21 cellular contexts compared by ENCODE assay signal in genomic region chr10:21281765-21282484, GRCh38.
DNase-seq lines count a peak whose midpoint lies in the region; ATAC-seq, FAIRE-seq and TF ChIP-seq lines count a peak whose summit lies in the region.
"Had no signal": no experiment of that assay in that cellular context is flagged by ENCODE, and none has a peak within 500 bp of the region (broad histone marks: within the 10 kb centered on the region; RNA-seq: fewer than 3 reads in every experiment).

No MANE protein-coding gene starts in this region.

- no peaks in the 10 kb centered on the region for H3K23me2 ChIP-seq in H1 (ENCODE audit: low read depth, low read length)

- dilution Hi-C loops in IMR-90 (cut with HindIII; ENCODE audit: low sequenced_read_pairs, unreplicated experiment) = no loop called here

- peak; percentile 99 for FAIRE-seq in H1 (lab: Jason Lieb, UNC)
- FAIRE-seq: A204.1, keratinocyte had no signal

- H2BK20ac ChIP-seq in IMR-90 (ENCODE audit: low read depth, low read length) (no peak overlapping the region), H1 (ENCODE audit: low read length) (peak overlapping the region; percentile 91)

- no peak overlapping the region for H2AFZ ChIP-seq in IMR-90 (replicated peaks; ENCODE audit: low read length, poor library complexity)
- H2AFZ ChIP-seq in H1 (ENCODE audit: low read length) = no peak overlapping the region

- H3K36me3 ChIP-seq in IMR-90 (ENCODE audit: control insufficient read depth, insufficient read depth, low read length) (no peaks in the 10 kb centered on the region), H1 (ENCODE audit: control insufficient read depth in 2 of 4, insufficient read depth in 4 of 4, low read length in 3 of 4) (no peaks in the 10 kb centered on the region), mesodermal cell (ENCODE audit: control insufficient read depth, insufficient read depth, low read length) (no peaks in the 10 kb centered on the region), ovary (no peaks in the 10 kb centered on the region)
- H3K36me3 ChIP-seq: lower lobe of right lung, upper lobe of left lung had no signal

- H3K27me3 ChIP-seq in IMR-90 (ENCODE audit: control insufficient read depth, insufficient read depth, low read length) = no peaks in the 10 kb centered on the region
- no peaks in the 10 kb centered on the region for H3K27me3 ChIP-seq in H1 (replicated peaks in 1 of 4; ENCODE audit: control insufficient read depth in 3 of 4, extremely low read depth in 1 of 4, insufficient read depth in 3 of 4, low read length in 3 of 4)
- H3K27me3 ChIP-seq in ovary = no peaks in the 10 kb centered on the region
- H3K27me3 ChIP-seq: upper lobe of left lung had no signal

- ATAC-seq in IMR-90 (ENCODE audit: low read depth) = no peak
- no peak for ATAC-seq in GM18858 (IDR thresholded peaks at IDR 0.05; ENCODE audit: unreplicated experiment)
- ATAC-seq: lower lobe of right lung, right cardiac atrium had no signal

- no peaks in the 10 kb centered on the region for H3K79me1 ChIP-seq in IMR-90 (ENCODE audit: low read depth in 1 of 2, low read length in 2 of 2)
- no peaks in the 10 kb centered on the region; the same call in 1 of the 2 replicates for H3K79me1 ChIP-seq in H1 (ENCODE audit: low read depth, low read length)

- BruUV-seq in IMR-90 (replicated peaks; lab: Mats Ljungman, UMichigan) = no TSS peak

- CTCF ChIA-PET in IMR-90 (lab: Yijun Ruan, JAX) = interaction anchor here (0.6 kb wide), 1 partner anchor 210 kb away, joined by 4 read pairs; no protein-coding TSS in a partner anchor
- CTCF ChIA-PET in H1 (lab: Charles Lee; ENCODE audit: partially characterized antibody) = interaction anchor here (0.6 to 5.2 kb wide), 5 partner anchors 10 to 216 kb away, joined by 3 to 46 read pairs (median 4); no protein-coding TSS in a partner anchor

- POLR2A ChIA-PET in IMR-90 (lab: Charles Lee; ENCODE audit: unreplicated experiment) = no interaction called here
- POLR2A ChIA-PET in H1 (lab: Charles Lee; ENCODE audit: partially characterized antibody) = interaction anchor here (0.7 to 2.8 kb wide), 15 partner anchors 11 to 267 kb away, joined by 3 to 25 read pairs (median 4); partner anchors contain the start of gene SKIDA1

- in situ Hi-C loops in Caki2 (cut with HindIII; ENCODE audit: low pct_unique_long_range_greater_than_20kb, low sequenced_read_pairs) (no loop called here), IMR-90 (cut with MboI; ENCODE audit: low sequenced_read_pairs) (loop anchor here (5.0 to 10.0 kb wide), 2 partner anchors 205 to 663 kb away; no protein-coding TSS in a partner anchor)

- H3K27ac ChIP-seq in IMR-90 (ENCODE audit: insufficient read depth, low read length) (no peak overlapping the region), H1 (ENCODE audit: low read depth, low read length) (peak overlapping the region; percentile 90), mesodermal cell (ENCODE audit: low read depth, low read length, severe bottlenecking) (peak overlapping the region; percentile 7), ovary (no peak overlapping the region)
- H3K27ac ChIP-seq: lower lobe of right lung, upper lobe of left lung had no signal

- H4K5ac ChIP-seq in IMR-90 (ENCODE audit: low read depth, low read length) (no peak overlapping the region), H1 (ENCODE audit: insufficient read length, low read depth, low read length) (peak overlapping the region; percentile 92)

- no peak overlapping the region for H2BK120ac ChIP-seq in IMR-90 (ENCODE audit: low read depth, low read length)
- peak overlapping the region; percentile 93 for H2BK120ac ChIP-seq in H1 (replicated peaks; ENCODE audit: low read depth, low read length)

- H3K23ac ChIP-seq in IMR-90 (ENCODE audit: low read depth, low read length) (no peak overlapping the region), H1 (ENCODE audit: insufficient read length) (no peak overlapping the region)

- no peak overlapping the region for H3K4ac ChIP-seq in IMR-90 (ENCODE audit: low read depth, low read length)
- H3K4ac ChIP-seq in H1 (replicated peaks; ENCODE audit: insufficient read length, low read depth, low read length) = peak overlapping the region; percentile 54

- H3K9ac ChIP-seq in IMR-90 (ENCODE audit: low read depth, low read length) (no peak overlapping the region), H1 (replicated peaks in 1 of 4; ENCODE audit: extremely low read depth in 1 of 4, low read depth in 3 of 4, low read length in 3 of 4) (peak overlapping the region in 3 of 4 experiments; percentile 51 to 56 (median 55); a peak in 5 of 7 replicates)

- H3K9me1 ChIP-seq in IMR-90 (ENCODE audit: insufficient read depth, low read length) = no peaks in the 10 kb centered on the region

- H3K18ac ChIP-seq in IMR-90 (ENCODE audit: low read depth, low read length) = no peak overlapping the region
- H3K18ac ChIP-seq in H1 (ENCODE audit: extremely low read depth, low read length) = peak overlapping the region; percentile 96

- H3K4me2 ChIP-seq in IMR-90 (ENCODE audit: low read depth, low read length) = no peak overlapping the region
- peak overlapping the region; percentile 57 to 78 for H3K4me2 ChIP-seq in H1 (ENCODE audit: insufficient read depth in 1 of 2, low read depth in 2 of 2, low read length in 2 of 2)

- TF ChIP-seq EP300 in H1 (IDR thresholded peaks at IDR 0.05; ENCODE audit: borderline replicate concordance in 1 of 2, low read depth in 2 of 2, low read length in 2 of 2) (peak in 1 of 2 experiments; percentile 97; a peak in 1 of 3 replicates), ovary (IDR thresholded peaks at IDR 0.05) (no peak)

- H2AK5ac ChIP-seq in IMR-90 (ENCODE audit: low read depth, low read length) (no peak overlapping the region), H1 (ENCODE audit: low read depth, low read length) (peak overlapping the region; percentile 99)

- H3K9me3 ChIP-seq in IMR-90 (ENCODE audit: control insufficient read depth, insufficient read depth, low read length) (no peaks in the 10 kb centered on the region), H1 (ENCODE audit: insufficient read depth in 2 of 2, low read depth in 1 of 2, low read length in 1 of 2) (no peaks in the 10 kb centered on the region), mesodermal cell (ENCODE audit: control insufficient read depth, low read length) (no peaks in the 10 kb centered on the region), ovary (no peaks in the 10 kb centered on the region)
- H3K9me3 ChIP-seq: lower lobe of right lung, upper lobe of left lung had no signal

- H3K4me3 ChIP-seq in IMR-90 (ENCODE audit: insufficient read depth, low read depth, low read length) (no peak overlapping the region), H1 (ENCODE audit: extremely low read depth in 1 of 4, insufficient read depth in 2 of 4, low read depth in 3 of 4, low read length in 4 of 4) (peak overlapping the region in 2 of 4 experiments; percentile 7 to 37; a peak in 2 of 8 replicates), mesodermal cell (ENCODE audit: extremely low read depth, insufficient read depth, low read length, poor library complexity, severe bottlenecking) (no peak overlapping the region), ovary (no peak overlapping the region)
- H3K4me3 ChIP-seq: lower lobe of right lung, upper lobe of left lung had no signal

- H4K8ac ChIP-seq in IMR-90 (ENCODE audit: low read depth in 2 of 2, low read length in 2 of 2) (no peak overlapping the region), H1 (ENCODE audit: extremely low read depth, insufficient read depth, low read length) (no peak overlapping the region)

- H3K4me1 ChIP-seq in IMR-90 (ENCODE audit: control insufficient read depth, insufficient read depth, low read length) (peaks cover 4% of the 10 kb centered on the region; the same call in 1 of the 2 replicates), H1 (replicated peaks in 1 of 4; ENCODE audit: control insufficient read depth in 3 of 4, insufficient read depth in 4 of 4, low read length in 3 of 4) (peaks cover 8 to 40% (median 32%) of the 10 kb centered on the region in 4 experiments; a peak in 6 of 7 replicates), mesodermal cell (ENCODE audit: control insufficient read depth, insufficient read depth, low read length, poor library complexity, severe bottlenecking) (peaks cover 38% of the 10 kb centered on the region), ovary (ENCODE audit: insufficient read depth) (peaks cover 4% of the 10 kb centered on the region)
- H3K4me1 ChIP-seq: lower lobe of right lung had no signal

- H2AK9ac ChIP-seq in IMR-90 (replicated peaks; ENCODE audit: low read depth, low read length, poor library complexity) = no peak overlapping the region

- no peak overlapping the region for H3K56ac ChIP-seq in IMR-90 (ENCODE audit: extremely low read depth, insufficient read depth, low read length)
- peak overlapping the region; percentile 7 for H3K56ac ChIP-seq in H1 (replicated peaks; ENCODE audit: insufficient read length, low read depth, low read length)

- H4K20me1 ChIP-seq in IMR-90 (ENCODE audit: insufficient read depth, low read length) (no peaks in the 10 kb centered on the region), H1 (replicated peaks in 1 of 2; ENCODE audit: control insufficient read depth in 1 of 2, insufficient read depth in 2 of 2, low read length in 2 of 2) (no peaks in the 10 kb centered on the region)

- DNase-seq in Caki2 (ENCODE audit: low read depth) (peak; percentile 71), IMR-90 (no peak), H1 (ENCODE audit: low read depth in 1 of 2, low spot score in 2 of 2) (peak; percentile 63 to 88), NCI-H226 (no peak), ovary (no peak)
- DNase-seq in effector CD4-positive, alpha-beta T cell = no peak
- DNase-seq: activated T-cell treated with anti-CD3 and anti-CD28 coated beads, Interleukin-2, amount 50 U/mL, for 1 hour; dermis blood vessel endothelial cell; DND-41; GOT3; Karpas-422; lower lobe of right lung; NCI-H187 treated with DMSO at 0.1 percent for 48 hours; right cardiac atrium; SHP77; stimulated activated CD8-positive, alpha-beta memory T cell treated with anti-CD3 and anti-CD28 coated beads, Interleukin-4, amount 100 ng/mL, for 48 hours; upper lobe of left lung had no signal

- peaks cover 0 to 9% of the 10 kb centered on the region in 2 experiments; a peak in 2 of 4 replicates for H3K79me2 ChIP-seq in H1 (ENCODE audit: control insufficient read depth in 1 of 2, insufficient read depth in 2 of 2, low read length in 2 of 2)

- H2BK12ac ChIP-seq in H1 (ENCODE audit: low read depth, low read length) = peak overlapping the region; percentile 94

- peak overlapping the region; percentile 5; the same call in 1 of the 2 replicates for H4K91ac ChIP-seq in IMR-90 (ENCODE audit: insufficient read depth, low read depth, low read length)
- H4K91ac ChIP-seq in H1 (replicated peaks; ENCODE audit: insufficient read length, low read length) = peak overlapping the region; percentile 96

- no peak for TF ChIP-seq POLR2A in IMR-90 (IDR thresholded peaks at IDR 0.05; ENCODE audit: low read depth, low read length)
- TF ChIP-seq POLR2A in H1 (IDR thresholded peaks at IDR 0.05; ENCODE audit: control extremely low read depth in 1 of 2, low read depth in 2 of 2, low read length in 2 of 2) = peak in 1 of 2 experiments; percentile 28; a peak in 1 of 3 replicates
- TF ChIP-seq POLR2A in ovary (IDR thresholded peaks at IDR 0.05) = no peak

- TF ChIP-seq CTCF in IMR-90 (conservative IDR thresholded peaks at IDR 0.05; ENCODE audit: low read depth, low read length) (no peak), H1 (IDR thresholded peaks at IDR 0.05; ENCODE audit: control extremely low read depth in 1 of 3, insufficient read depth in 1 of 3, low read depth in 1 of 3, low read length in 3 of 3) (no peak), ovary (IDR thresholded peaks at IDR 0.05) (no peak)

- TF ChIP-seq RAD21 in IMR-90 (IDR thresholded peaks at IDR 0.05; ENCODE audit: low read length) = no peak
- peak in 1 of 2 experiments; percentile 15; a peak in 2 of 4 replicates for TF ChIP-seq RAD21 in H1 (IDR thresholded peaks at IDR 0.05 in 1 of 2, conservative IDR thresholded peaks at IDR 0.05 in 1 of 2; ENCODE audit: low read depth in 2 of 2, low read length in 2 of 2)

- 82% methylated on average over 2 of the region's 8 CpGs; no CpG with 5 or more reads in 1 of the 2 experiments for WGBS in IMR-90 (ENCODE audit: extremely low coverage in 2 of 2, insufficient read length in 1 of 2), 2 experiments
- WGBS in H1 (ENCODE audit: extremely low coverage in 1 of 2, insufficient coverage in 1 of 2, insufficient read length in 1 of 2, insufficient replicate concordance in 2 of 2, low coverage in 1 of 2, low lambda C conversion rate in 2 of 2, missing lambda C conversion rate in 1 of 2), 2 experiments = 2% methylated on average over 8 of the region's 8 CpGs; no CpG with 5 or more reads in 1 of the 2 experiments
- 17 to 22% methylated on average over 3 to 4 of the region's 8 CpGs for WGBS in mesodermal cell (ENCODE audit: insufficient coverage in 2 of 2), 2 experiments
- 79 to 85% (median 85%) methylated on average over 8 of the region's 8 CpGs for WGBS in ovary, 3 donors

- H2BK5ac ChIP-seq in IMR-90 (ENCODE audit: low read depth, low read length, poor library complexity, severe bottlenecking) (no peak overlapping the region), H1 (ENCODE audit: low read depth, low read length) (peak overlapping the region; percentile 99)

- H3K14ac ChIP-seq in IMR-90 (replicated peaks; ENCODE audit: low read depth, low read length) (no peak overlapping the region), H1 (ENCODE audit: insufficient read length) (no peak overlapping the region)

- no peak overlapping the region for H2BK15ac ChIP-seq in IMR-90 (ENCODE audit: low read depth, low read length)
- H2BK15ac ChIP-seq in H1 (ENCODE audit: low read length) = no peak overlapping the region

- intact Hi-C loops in IMR-90 (cut with micrococcal nuclease) = loop anchor here (1.0 kb wide), 1 partner anchor 54 kb away; no protein-coding TSS in a partner anchor
- intact Hi-C loops in ovary (cut with DNase I) = loop anchor here in 1 of 4 donors (10.0 kb wide), 1 partner anchor 93 kb away; no protein-coding TSS in a partner anchor

Comparison
In these comparisons a context has a peak if more than half of its experiments do, and no peak if none do; other contexts are left out.
1. DNase-seq: peak in Caki2 (single experiment) and H1 (2 of 2); none in IMR-90 (single experiment), NCI-H226 (single experiment), ovary (0 of 5) and effector CD4-positive, alpha-beta T cell (single experiment).
2. H3K27ac ChIP-seq: peak in H1 (single experiment) and mesodermal cell (single experiment); none in IMR-90 (single experiment) and ovary (0 of 2).